25 cellular contexts compared by ENCODE assay signal in the genomic region with DNA sequence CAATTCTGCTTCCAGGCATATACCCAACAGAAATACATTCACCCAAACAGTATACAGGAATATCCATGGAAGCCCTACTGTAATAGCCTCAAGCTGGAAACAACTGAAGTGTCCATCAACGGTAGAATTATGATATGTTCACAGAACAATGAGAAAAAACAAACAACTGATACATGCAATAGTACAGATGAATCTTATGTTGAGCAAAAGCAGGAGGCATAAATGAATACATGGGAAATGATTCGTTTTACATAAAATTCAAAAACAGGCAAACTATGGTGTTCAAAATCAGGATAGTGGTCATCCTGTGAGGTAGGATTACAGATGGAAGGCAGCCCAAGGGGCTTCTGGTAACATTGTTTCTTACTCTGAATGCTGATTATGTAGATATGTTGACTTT.
"Had no signal": no experiment of that assay in that cellular context is flagged by ENCODE, and none has a peak within 500 bp of the region (broad histone marks: within the 10 kb centered on the region; RNA-seq: fewer than 3 reads in every experiment).

No MANE protein-coding gene starts in this region.

- DNase-seq: dermis blood vessel endothelial cell; dorsolateral prefrontal cortex; effector CD4-positive, alpha-beta T cell; effector memory CD4-positive, alpha-beta T cell; erythroblast; esophagus squamous epithelium; foreskin fibroblast; foreskin melanocyte; gastrocnemius medialis; heart left ventricle; hypothalamus; immature natural killer cell; islet precursor cell; kidney; kidney glomerular epithelial cell; left lung; left ventricle myocardium superior; lower lobe of right lung; mesendoderm; midbrain; naive thymus-derived CD4-positive, alpha-beta T cell had no signal

- H3K4me3 Mint-ChIP-seq: immature natural killer cell; naive thymus-derived CD4-positive, alpha-beta T cell had no signal

- H3K4me3 ChIP-seq: coronary artery, dorsolateral prefrontal cortex, esophagus squamous epithelium, gastrocnemius medialis, heart left ventricle, hepatocyte, left lung, lower lobe of right lung had no signal

- H3K9me3 Mint-ChIP-seq: immature natural killer cell had no signal

- H3K27me3 Mint-ChIP-seq: naive thymus-derived CD4-positive, alpha-beta T cell had no signal

- H3K36me3 ChIP-seq: gastrocnemius medialis, heart left ventricle, left lung, lower lobe of right lung had no signal

- H3K27ac ChIP-seq: coronary artery, epithelial cell of prostate, esophagus squamous epithelium, gastrocnemius medialis, heart left ventricle, hepatocyte, left lung, lower lobe of right lung had no signal

- H3K4me1 ChIP-seq: esophagus squamous epithelium, gastrocnemius medialis, heart left ventricle, left lung, lower lobe of right lung had no signal

- H3K27me3 ChIP-seq: dorsolateral prefrontal cortex, esophagus squamous epithelium, gastrocnemius medialis, heart left ventricle, hepatocyte, left lung had no signal

- ATAC-seq: esophagus mucosa; gastrocnemius medialis; heart left ventricle; left lung; left ventricle myocardium superior; lower lobe of right lung; naive thymus-derived CD4-positive, alpha-beta T cell had no signal

- H3K9me3 ChIP-seq: esophagus squamous epithelium, gastrocnemius medialis, heart left ventricle, left lung, lower lobe of right lung had no signal
